11 cellular contexts compared by ENCODE assay signal in genomic region chr2:74461187-74462053, GRCh38. TPM values are rescaled to one million over a fixed set of nuclear protein-coding genes. Genes with fewer than 3 reads are reported as not detected.
DNase-seq lines count a peak whose midpoint lies in the region; ATAC-seq, FAIRE-seq and TF ChIP-seq lines count a peak whose summit lies in the region.
"Had no signal": no experiment of that assay in that cellular context is flagged by ENCODE, and none has a peak within 500 bp of the region (broad histone marks: within the 10 kb centered on the region; RNA-seq: fewer than 3 reads in every experiment).

No MANE protein-coding gene starts in this region.

- WGBS in H9 (ENCODE audit: extremely low coverage, insufficient read length, low lambda C conversion rate), result no CpG with 5 or more reads among the region's 27 CpGs
- 90% methylated on average over 27 of the region's 27 CpGs; no CpG with 5 or more reads in 1 of the 2 experiments for WGBS in H1 (ENCODE audit: extremely low coverage in 1 of 2, insufficient coverage in 1 of 2, insufficient read length in 1 of 2, insufficient replicate concordance in 2 of 2, low coverage in 1 of 2, low lambda C conversion rate in 2 of 2, missing lambda C conversion rate in 1 of 2), 2 experiments

- H2BK20ac ChIP-seq in H9 (ENCODE audit: low read depth, low read length, poor library complexity, severe bottlenecking) (no peak overlapping the region), H1 (ENCODE audit: low read length) (no peak overlapping the region)

- H3K27ac ChIP-seq in CD4-positive, CD25-positive, alpha-beta regulatory T cell (ENCODE audit: insufficient read depth, low read length, poor library complexity, severe bottlenecking), result no peak overlapping the region
- H3K27ac ChIP-seq in H9 (ENCODE audit: insufficient read length, low read depth, low read length), result no peak overlapping the region
- no peak overlapping the region for H3K27ac ChIP-seq in H1 (ENCODE audit: low read depth, low read length)
- H3K27ac ChIP-seq: thyroid gland had no signal

- H2BK12ac ChIP-seq in H9 (ENCODE audit: insufficient read length, low read depth, low read length) (no peak overlapping the region), H1 (ENCODE audit: low read depth, low read length) (no peak overlapping the region)

- CTCF ChIA-PET in H1 (lab: Charles Lee; ENCODE audit: partially characterized antibody), result interaction anchor here (0.6 to 10.5 kb wide), 18 partner anchors 10 to 336 kb away, joined by 3 to 86 read pairs (median 3); partner anchors contain the start of genes CCDC142, M1AP, MRPL53 and TTC31

- no peaks in the 10 kb centered on the region for H3K27me3 Mint-ChIP-seq in CD4-positive, CD25-positive, alpha-beta regulatory T cell
- H3K27me3 Mint-ChIP-seq in H9 (ENCODE audit: low read depth), result no peaks in the 10 kb centered on the region
- H3K27me3 Mint-ChIP-seq in activated naive CD8-positive, alpha-beta T cell treated with anti-CD3 and anti-CD28 coated beads for 36 hours, result peaks cover 5% of the 10 kb centered on the region

- H4K8ac ChIP-seq in H9 (replicated peaks; ENCODE audit: insufficient read length, low read depth, low read length) (no peak overlapping the region), H1 (ENCODE audit: extremely low read depth, insufficient read depth, low read length) (peak overlapping the region; percentile 54; the same call in 1 of the 2 replicates)

- no peak overlapping the region for H2BK120ac ChIP-seq in H9 (ENCODE audit: low read depth, low read length, poor library complexity, severe bottlenecking)
- no peak overlapping the region for H2BK120ac ChIP-seq in H1 (replicated peaks; ENCODE audit: low read depth, low read length)

- H2AK5ac ChIP-seq in H9 (ENCODE audit: insufficient read length, low read length) (no peak overlapping the region), H1 (ENCODE audit: low read depth, low read length) (no peak overlapping the region)

- H3K36me3 Mint-ChIP-seq in CD4-positive, CD25-positive, alpha-beta regulatory T cell, result peaks cover under 1% of the 10 kb centered on the region
- H3K36me3 Mint-ChIP-seq in H9 (ENCODE audit: insufficient read depth in 1 of 3, low read depth in 3 of 3), result peaks cover 10 to 29% (median 24%) of the 10 kb centered on the region in 3 experiments; a peak in 6 of 7 replicates
- peaks cover 8% of the 10 kb centered on the region for H3K36me3 Mint-ChIP-seq in activated naive CD8-positive, alpha-beta T cell treated with anti-CD3 and anti-CD28 coated beads for 36 hours

- H3K79me1 ChIP-seq in H9 (ENCODE audit: insufficient read depth, low read depth, low read length, poor library complexity, severe bottlenecking) (peaks cover 4% of the 10 kb centered on the region), H1 (ENCODE audit: low read depth, low read length) (no peaks in the 10 kb centered on the region; the same call in none of the 2 replicates)

- no peaks in the 10 kb centered on the region for H3K9me3 ChIP-seq in CD4-positive, CD25-positive, alpha-beta regulatory T cell (ENCODE audit: control insufficient read depth in 2 of 2, low read length in 2 of 2)
- H3K9me3 ChIP-seq in H9 (ENCODE audit: control insufficient read depth, low read depth, low read length) (no peaks in the 10 kb centered on the region), H1 (ENCODE audit: insufficient read depth in 2 of 2, low read depth in 1 of 2, low read length in 1 of 2) (no peaks in the 10 kb centered on the region)
- H3K9me3 ChIP-seq: thyroid gland had no signal

- H3K18ac ChIP-seq in H9 (ENCODE audit: insufficient read length, low read depth, low read length) (no peak overlapping the region), H1 (ENCODE audit: extremely low read depth, low read length) (no peak overlapping the region)

- H3K23ac ChIP-seq in H9 (ENCODE audit: insufficient read length, low read depth, low read length), result no peak overlapping the region
- no peak overlapping the region for H3K23ac ChIP-seq in H1 (ENCODE audit: insufficient read length)

- no peak overlapping the region for H3T11ph ChIP-seq in H9 (ENCODE audit: low read length)

- no peak overlapping the region for H3K27ac Mint-ChIP-seq in CD4-positive, CD25-positive, alpha-beta regulatory T cell
- peak overlapping the region in 1 of 3 experiments; percentile 47; a peak in 1 of 7 replicates for H3K27ac Mint-ChIP-seq in H9
- no peak overlapping the region for H3K27ac Mint-ChIP-seq in activated naive CD8-positive, alpha-beta T cell treated with anti-CD3 and anti-CD28 coated beads for 36 hours

- H3K9me3 Mint-ChIP-seq in CD4-positive, CD25-positive, alpha-beta regulatory T cell, result no peaks in the 10 kb centered on the region
- no peaks in the 10 kb centered on the region for H3K9me3 Mint-ChIP-seq in H9
- no peaks in the 10 kb centered on the region for H3K9me3 Mint-ChIP-seq in activated naive CD8-positive, alpha-beta T cell treated with anti-CD3 and anti-CD28 coated beads for 36 hours

- no peak for ATAC-seq in CD4-positive, CD25-positive, alpha-beta regulatory T cell (ENCODE audit: low read depth in 2 of 2)

- H3K9ac ChIP-seq in H9 (ENCODE audit: extremely low read depth, insufficient read length, low read length), result no peak overlapping the region
- no peak overlapping the region for H3K9ac ChIP-seq in H1 (replicated peaks in 1 of 4; ENCODE audit: extremely low read depth in 1 of 4, low read depth in 3 of 4, low read length in 3 of 4)

- H3K79me2 ChIP-seq in H9 (ENCODE audit: insufficient read depth, low read length), result no peaks in the 10 kb centered on the region; the same call in 1 of the 2 replicates
- peaks cover 0 to 10% of the 10 kb centered on the region in 2 experiments; a peak in 1 of 4 replicates for H3K79me2 ChIP-seq in H1 (ENCODE audit: control insufficient read depth in 1 of 2, insufficient read depth in 2 of 2, low read length in 2 of 2)

- H3K4me2 ChIP-seq in H9 (ENCODE audit: insufficient read depth, insufficient read length, low read length) (no peak overlapping the region), H1 (ENCODE audit: insufficient read depth in 1 of 2, low read depth in 2 of 2, low read length in 2 of 2) (no peak overlapping the region)

- H3K4me1 Mint-ChIP-seq in CD4-positive, CD25-positive, alpha-beta regulatory T cell, result peaks cover 5 to 64% (median 28%) of the 10 kb centered on the region in 4 donors
- peaks cover 20 to 26% of the 10 kb centered on the region in 2 experiments for H3K4me1 Mint-ChIP-seq in H9
- peaks cover 35% of the 10 kb centered on the region for H3K4me1 Mint-ChIP-seq in activated naive CD8-positive, alpha-beta T cell treated with anti-CD3 and anti-CD28 coated beads for 36 hours

- POLR2A ChIA-PET in H1 (lab: Charles Lee; ENCODE audit: partially characterized antibody), result interaction anchor here (0.7 to 10.5 kb wide), 7 partner anchors 12 to 46 kb away, joined by 3 to 89 read pairs (median 3); partner anchors contain the start of genes CCDC142, MRPL53, PCGF1 and RTKN

- H3K4ac ChIP-seq in H9 (ENCODE audit: low read depth, low read length) (no peak overlapping the region), H1 (replicated peaks; ENCODE audit: insufficient read length, low read depth, low read length) (no peak overlapping the region)

- no peak for TF ChIP-seq EP300 in H1 (IDR thresholded peaks at IDR 0.05; ENCODE audit: borderline replicate concordance in 1 of 2, low read depth in 2 of 2, low read length in 2 of 2)

- TF ChIP-seq RAD21 in H1 (IDR thresholded peaks at IDR 0.05 in 1 of 2, conservative IDR thresholded peaks at IDR 0.05 in 1 of 2; ENCODE audit: low read depth in 2 of 2, low read length in 2 of 2), result peak; percentile 31 to 47; a peak in 3 of 4 replicates

- peaks cover 35% of the 10 kb centered on the region for H3K4me1 ChIP-seq in CD4-positive, CD25-positive, alpha-beta regulatory T cell (ENCODE audit: control insufficient read depth, insufficient read depth, low read length, poor library complexity, severe bottlenecking)
- H3K4me1 ChIP-seq in H9 (ENCODE audit: insufficient read depth, low read length) (peaks cover 2% of the 10 kb centered on the region; the same call in 1 of the 2 replicates), H1 (replicated peaks in 1 of 4; ENCODE audit: control insufficient read depth in 3 of 4, insufficient read depth in 4 of 4, low read length in 3 of 4) (peaks cover 0 to 6% (median 2%) of the 10 kb centered on the region in 4 experiments; a peak in 4 of 7 replicates)

- no peak overlapping the region for H2BK5ac ChIP-seq in H9 (ENCODE audit: insufficient read length, low read length)
- no peak overlapping the region; the same call in 1 of the 2 replicates for H2BK5ac ChIP-seq in H1 (ENCODE audit: low read depth, low read length)

- peak overlapping the region in 3 of 4 donors; percentile 46 to 87 (median 78) for H3K4me3 Mint-ChIP-seq in CD4-positive, CD25-positive, alpha-beta regulatory T cell
- H3K4me3 Mint-ChIP-seq in H9, result peak overlapping the region in 1 of 2 experiments; percentile 29; a peak in 1 of 5 replicates
- H3K4me3 Mint-ChIP-seq in activated naive CD8-positive, alpha-beta T cell treated with anti-CD3 and anti-CD28 coated beads for 36 hours, result no peak overlapping the region

- H3K36me3 ChIP-seq in CD4-positive, CD25-positive, alpha-beta regulatory T cell (ENCODE audit: control insufficient read depth, insufficient read depth, low read length), result peaks cover 6% of the 10 kb centered on the region
- peaks cover 0 to 12% (median 2%) of the 10 kb centered on the region in 4 experiments; a peak in 4 of 8 replicates for H3K36me3 ChIP-seq in H1 (ENCODE audit: control insufficient read depth in 2 of 4, insufficient read depth in 4 of 4, low read length in 3 of 4)

- H3K56ac ChIP-seq in H9 (ENCODE audit: insufficient read length, low read depth, low read length) (no peak overlapping the region), H1 (replicated peaks; ENCODE audit: insufficient read length, low read depth, low read length) (no peak overlapping the region)

- no peaks in the 10 kb centered on the region for H3K27me3 ChIP-seq in CD4-positive, CD25-positive, alpha-beta regulatory T cell (ENCODE audit: control insufficient read depth, insufficient read depth, low read length)
- H3K27me3 ChIP-seq in H9 (ENCODE audit: insufficient read depth, low read length) (no peaks in the 10 kb centered on the region), H1 (replicated peaks in 1 of 4; ENCODE audit: control insufficient read depth in 3 of 4, extremely low read depth in 1 of 4, insufficient read depth in 3 of 4, low read length in 3 of 4) (no peaks in the 10 kb centered on the region)
- H3K27me3 ChIP-seq: thyroid gland had no signal

- H2BK15ac ChIP-seq in H9 (ENCODE audit: low read depth, low read length), result no peak overlapping the region
- H2BK15ac ChIP-seq in H1 (ENCODE audit: low read length), result no peak overlapping the region

- no peak overlapping the region for H4K91ac ChIP-seq in H9 (ENCODE audit: insufficient read length, low read depth, low read length)
- H4K91ac ChIP-seq in H1 (replicated peaks; ENCODE audit: insufficient read length, low read length), result no peak overlapping the region

- H4K5ac ChIP-seq in H9 (ENCODE audit: insufficient read length, low read depth, low read length) (no peak overlapping the region), H1 (ENCODE audit: insufficient read length, low read depth, low read length) (no peak overlapping the region)

- peak; percentile 56; the same call in 2 of the 3 replicates for TF ChIP-seq CTCF in H9 (conservative IDR thresholded peaks at IDR 0.05)
- TF ChIP-seq CTCF in H1 (IDR thresholded peaks at IDR 0.05; ENCODE audit: control extremely low read depth in 1 of 3, insufficient read depth in 1 of 3, low read depth in 1 of 3, low read length in 3 of 3), result peak; percentile 39 to 73 (median 50)

- no peak for FAIRE-seq in H1 (lab: Jason Lieb, UNC)
- FAIRE-seq: endometrium had no signal

- H4K20me1 ChIP-seq in H9 (ENCODE audit: control insufficient read depth, insufficient read depth, insufficient read length) (peaks cover 2% of the 10 kb centered on the region), H1 (replicated peaks in 1 of 2; ENCODE audit: control insufficient read depth in 1 of 2, insufficient read depth in 2 of 2, low read length in 2 of 2) (no peaks in the 10 kb centered on the region)

- TF ChIP-seq POLR2A in H1 (IDR thresholded peaks at IDR 0.05; ENCODE audit: control extremely low read depth in 1 of 2, low read depth in 2 of 2, low read length in 2 of 2), result peak in 1 of 2 experiments; percentile 20; a peak in 1 of 3 replicates

- H3K14ac ChIP-seq in H9 (ENCODE audit: insufficient read depth, low read length) (no peak overlapping the region; the same call in 1 of the 2 replicates), H1 (ENCODE audit: insufficient read length) (no peak overlapping the region)

- H3K23me2 ChIP-seq in H9 (ENCODE audit: insufficient read length, low read depth, low read length, poor library complexity, severe bottlenecking), result peaks cover 13% of the 10 kb centered on the region
- H3K23me2 ChIP-seq in H1 (ENCODE audit: low read depth, low read length), result peaks cover 21% of the 10 kb centered on the region

- H2AFZ ChIP-seq in H9 (ENCODE audit: low read length), result no peak overlapping the region
- no peak overlapping the region for H2AFZ ChIP-seq in H1 (ENCODE audit: low read length)

- peak in 1 of 3 donors; percentile 27 for DNase-seq in CD4-positive, CD25-positive, alpha-beta regulatory T cell
- DNase-seq in H9, result peak; percentile 71
- DNase-seq in H1 (ENCODE audit: low read depth in 1 of 2, low spot score in 2 of 2), result peak in 1 of 2 experiments; percentile 78
- no peak for DNase-seq in HuH-7.5 (ENCODE audit: low spot score)
- DNase-seq in effector CD4-positive, alpha-beta T cell, result no peak
- no peak for DNase-seq in activated naive CD8-positive, alpha-beta T cell treated with anti-CD3 and anti-CD28 coated beads for 36 hours
- DNase-seq: activated T-cell treated with anti-CD3 and anti-CD28 coated beads, Interleukin-2, amount 50 U/mL, for 48 hours; NCI-H1417 treated with DMSO at 0.1 percent for 48 hours; SIG-M5; thyroid gland had no signal

- no peak overlapping the region for H3K4me3 ChIP-seq in CD4-positive, CD25-positive, alpha-beta regulatory T cell (ENCODE audit: low read depth, low read length)
- H3K4me3 ChIP-seq in H1 (ENCODE audit: extremely low read depth in 1 of 4, insufficient read depth in 2 of 4, low read depth in 3 of 4, low read length in 4 of 4), result no peak overlapping the region
- H3K4me3 ChIP-seq: thyroid gland had no signal

RNA-seq across cellular contexts. Expression of gene WBP1, which starts 3.2 kb away (rescaled TPM):
- total RNA-seq in CD4-positive, CD25-positive, alpha-beta regulatory T cell, result 79.5 TPM
- 10 to 100 TPM; 33.5 to 46.7 (median 37.2) TPM for polyA plus RNA-seq in CD4-positive, CD25-positive, alpha-beta regulatory T cell
- total RNA-seq in H9 (2021), result 80.7 and 82.1 TPM in 2 replicates
- total RNA-seq in H1 (2021; fragmentation: NEBNext Ultra II Directional; extraction: Animal tissue kit (Norgen Biotek cat#: 25700)), result 51.4 and 57.2 TPM in 2 replicates
- 190 and 301 TPM in 2 replicates for polyA plus RNA-seq in H1 (2011; rRNA removed)
- 175 TPM for polyA plus RNA-seq in H1 (2011; cell fraction: cytosol; rRNA removed)
- polyA plus RNA-seq in H1 (2011; cell fraction: nucleus; rRNA removed), result 272 TPM
- 50.7 to 95.9 TPM (median 93.3 TPM) in 4 replicates for polyA plus RNA-seq in H1 (2012, experiment 1 of 2)
- polyA plus RNA-seq in H1 (2012, experiment 2 of 2), result 110 TPM
- polyA plus RNA-seq in H1 (2013, experiment 1 of 2), result 78.6 TPM
- polyA plus RNA-seq in H1 (2013, experiment 2 of 2), result 78.5 TPM
- polyA minus RNA-seq in H1 (2011; rRNA and poly(A)+ RNA removed), result 46.4 and 69.1 TPM in 2 replicates
- 18.4 TPM for polyA minus RNA-seq in H1 (2011; cell fraction: cytosol; rRNA and poly(A)+ RNA removed)
- 59.0 TPM for polyA minus RNA-seq in H1 (2011; cell fraction: nucleus; rRNA and poly(A)+ RNA removed)
- 10 to 100 TPM; 19.1 to 20.1 TPM for total RNA-seq in activated naive CD8-positive, alpha-beta T cell treated with anti-CD3 and anti-CD28 coated beads for 36 hours

RNA-seq across cellular contexts. Expression of gene MOGS, which starts 3.8 kb away (rescaled TPM):
- total RNA-seq in CD4-positive, CD25-positive, alpha-beta regulatory T cell, result 56.8 TPM
- 10 to 100 TPM; 31.7 to 38.0 (median 34.8) TPM for polyA plus RNA-seq in CD4-positive, CD25-positive, alpha-beta regulatory T cell
- total RNA-seq in H9 (2021), result 55.5 and 58.0 TPM in 2 replicates
- total RNA-seq in H1 (2021; fragmentation: NEBNext Ultra II Directional; extraction: Animal tissue kit (Norgen Biotek cat#: 25700)), result 50.3 and 51.0 TPM in 2 replicates
- polyA plus RNA-seq in H1 (2011; rRNA removed), result 44.3 and 59.9 TPM in 2 replicates
- polyA plus RNA-seq in H1 (2011; cell fraction: cytosol; rRNA removed), result 46.9 TPM
- polyA plus RNA-seq in H1 (2011; cell fraction: nucleus; rRNA removed), result 185 TPM
- 36.1 to 57.4 TPM (median 48.2 TPM) in 4 replicates for polyA plus RNA-seq in H1 (2012, experiment 1 of 2)
- 51.6 TPM for polyA plus RNA-seq in H1 (2012, experiment 2 of 2)
- 69.8 TPM for polyA plus RNA-seq in H1 (2013, experiment 1 of 2)
- 65.8 TPM for polyA plus RNA-seq in H1 (2013, experiment 2 of 2)
- polyA minus RNA-seq in H1 (2011; rRNA and poly(A)+ RNA removed), result 42.9 and 47.7 TPM in 2 replicates
- 42.9 TPM for polyA minus RNA-seq in H1 (2011; cell fraction: cytosol; rRNA and poly(A)+ RNA removed)
- polyA minus RNA-seq in H1 (2011; cell fraction: nucleus; rRNA and poly(A)+ RNA removed), result 27.7 TPM
- 10 to 100 TPM; 54.7 to 59.5 TPM for total RNA-seq in activated naive CD8-positive, alpha-beta T cell treated with anti-CD3 and anti-CD28 coated beads for 36 hours

RNA-seq across cellular contexts. Expression of gene INO80B, which starts 6.5 kb away (rescaled TPM):
- 62.6 TPM for total RNA-seq in CD4-positive, CD25-positive, alpha-beta regulatory T cell
- 1 to 10 TPM; 5.0 to 9.3 (median 5.7) TPM for polyA plus RNA-seq in CD4-positive, CD25-positive, alpha-beta regulatory T cell
- total RNA-seq in H9 (2021), result 17.6 and 22.6 TPM in 2 replicates
- total RNA-seq in H1 (2021; fragmentation: NEBNext Ultra II Directional; extraction: Animal tissue kit (Norgen Biotek cat#: 25700)), result 17.5 and 18.5 TPM in 2 replicates
- polyA plus RNA-seq in H1 (2011; rRNA removed), result 3.9 and 8.5 TPM in 2 replicates
- polyA plus RNA-seq in H1 (2011; cell fraction: cytosol; rRNA removed), result 8.1 TPM
- polyA plus RNA-seq in H1 (2011; cell fraction: nucleus; rRNA removed), result 16.8 TPM
- polyA plus RNA-seq in H1 (2012, experiment 1 of 2), result 12.6 to 17.6 TPM (median 15.2 TPM) in 4 replicates
- 17.6 TPM for polyA plus RNA-seq in H1 (2012, experiment 2 of 2)
- polyA plus RNA-seq in H1 (2013, experiment 1 of 2), result 11.2 TPM
- 9.7 TPM for polyA plus RNA-seq in H1 (2013, experiment 2 of 2)
- polyA minus RNA-seq in H1 (2011; rRNA and poly(A)+ RNA removed), result 1.6 and 2.9 TPM in 2 replicates
- polyA minus RNA-seq in H1 (2011; cell fraction: cytosol; rRNA and poly(A)+ RNA removed), result 2.6 TPM
- polyA minus RNA-seq in H1 (2011; cell fraction: nucleus; rRNA and poly(A)+ RNA removed), result 11.1 TPM
- total RNA-seq in activated naive CD8-positive, alpha-beta T cell treated with anti-CD3 and anti-CD28 coated beads for 36 hours, result 10 to 100 TPM; 29.0 to 30.9 TPM

RNA-seq across cellular contexts. Expression of gene MRPL53, which starts 11.1 kb away (rescaled TPM):
- total RNA-seq in CD4-positive, CD25-positive, alpha-beta regulatory T cell, result 57.2 TPM
- polyA plus RNA-seq in CD4-positive, CD25-positive, alpha-beta regulatory T cell, result 100 to 1,000 TPM; 120 to 163 (median 137) TPM
- 56.9 and 59.5 TPM in 2 replicates for total RNA-seq in H9 (2021)
- 46.3 and 50.2 TPM in 2 replicates for total RNA-seq in H1 (2021; fragmentation: NEBNext Ultra II Directional; extraction: Animal tissue kit (Norgen Biotek cat#: 25700))
- polyA plus RNA-seq in H1 (2011; rRNA removed), result 36.6 and 59.8 TPM in 2 replicates
- 39.7 TPM for polyA plus RNA-seq in H1 (2011; cell fraction: cytosol; rRNA removed)
- 32.0 TPM for polyA plus RNA-seq in H1 (2011; cell fraction: nucleus; rRNA removed)
- 40.1 to 47.4 TPM (median 45.2 TPM) in 4 replicates for polyA plus RNA-seq in H1 (2012, experiment 1 of 2)
- polyA plus RNA-seq in H1 (2012, experiment 2 of 2), result 29.3 TPM
- polyA plus RNA-seq in H1 (2013, experiment 1 of 2), result 65.8 TPM
- 68.6 TPM for polyA plus RNA-seq in H1 (2013, experiment 2 of 2)
- 6.8 and 7.4 TPM in 2 replicates for polyA minus RNA-seq in H1 (2011; rRNA and poly(A)+ RNA removed)
- 18.6 TPM for polyA minus RNA-seq in H1 (2011; cell fraction: cytosol; rRNA and poly(A)+ RNA removed)
- polyA minus RNA-seq in H1 (2011; cell fraction: nucleus; rRNA and poly(A)+ RNA removed), result 14.3 TPM
- 100 to 1,000 TPM; 105 to 111 TPM for total RNA-seq in activated naive CD8-positive, alpha-beta T cell treated with anti-CD3 and anti-CD28 coated beads for 36 hours

RNA-seq across cellular contexts. Expression of gene RTKN, which starts 19.7 kb away (rescaled TPM):
- total RNA-seq in CD4-positive, CD25-positive, alpha-beta regulatory T cell, result 0.39 TPM
- polyA plus RNA-seq in CD4-positive, CD25-positive, alpha-beta regulatory T cell, result under 1 TPM in 2 of 4 donors, not detected in 2; 0.34 TPM
- total RNA-seq in H9 (2021), result 87.1 and 90.9 TPM in 2 replicates
- total RNA-seq in H1 (2021; fragmentation: NEBNext Ultra II Directional; extraction: Animal tissue kit (Norgen Biotek cat#: 25700)), result 53.5 and 54.1 TPM in 2 replicates
- polyA plus RNA-seq in H1 (2011; rRNA removed), result 40.2 and 60.1 TPM in 2 replicates
- 41.8 TPM for polyA plus RNA-seq in H1 (2011; cell fraction: cytosol; rRNA removed)
- 119 TPM for polyA plus RNA-seq in H1 (2011; cell fraction: nucleus; rRNA removed)
- polyA plus RNA-seq in H1 (2012, experiment 1 of 2), result 33.1 to 42.6 TPM (median 40.7 TPM) in 4 replicates
- polyA plus RNA-seq in H1 (2012, experiment 2 of 2), result 36.9 TPM
- polyA plus RNA-seq in H1 (2013, experiment 1 of 2), result 31.5 TPM
- 28.8 TPM for polyA plus RNA-seq in H1 (2013, experiment 2 of 2)
- polyA minus RNA-seq in H1 (2011; rRNA and poly(A)+ RNA removed), result 41.5 and 45.7 TPM in 2 replicates
- polyA minus RNA-seq in H1 (2011; cell fraction: cytosol; rRNA and poly(A)+ RNA removed), result 26.3 TPM
- 85.7 TPM for polyA minus RNA-seq in H1 (2011; cell fraction: nucleus; rRNA and poly(A)+ RNA removed)
- total RNA-seq in activated naive CD8-positive, alpha-beta T cell treated with anti-CD3 and anti-CD28 coated beads for 36 hours, result 1 to 10 TPM; 1.6 to 1.8 TPM
